Comparison of ENCODE assay signal across 10 cellular contexts in genomic region chr7:128201067-128201689, GRCh38. TPM values are rescaled to one million over a fixed set of nuclear protein-coding genes. Genes with fewer than 3 reads are reported as not detected.
DNase-seq lines count a peak whose midpoint lies in the region; ATAC-seq, FAIRE-seq and TF ChIP-seq lines count a peak whose summit lies in the region.
"Had no signal": no experiment of that assay in that cellular context is flagged by ENCODE, and none has a peak within 500 bp of the region (broad histone marks: within the 10 kb centered on the region; RNA-seq: fewer than 3 reads in every experiment).

No MANE protein-coding gene starts in this region.

- H3K27me3 ChIP-seq in K562 (ENCODE audit: control insufficient read depth in 2 of 2, insufficient read depth in 2 of 2, low read length in 2 of 2) (peaks cover 8 to 49% of the 10 kb centered on the region in 2 experiments; a peak in 4 of 5 replicates), testis (no peaks in the 10 kb centered on the region), SJCRH30 (peaks cover 7% of the 10 kb centered on the region)

- in situ Hi-C loops in K562 (cut with MboI), result no loop called here

- H3K9me3 ChIP-seq in K562 (replicated peaks; ENCODE audit: control insufficient read depth, insufficient read depth, low read depth, low read length) (peaks cover 1% of the 10 kb centered on the region), testis (no peaks in the 10 kb centered on the region), SJCRH30 (replicated peaks) (no peaks in the 10 kb centered on the region)

- H3K9ac ChIP-seq in K562 (ENCODE audit: insufficient read depth in 1 of 2, low read depth in 2 of 2, low read length in 2 of 2), result peak overlapping the region in 1 of 2 experiments; percentile 18; a peak in 1 of 4 replicates

- no peaks in the 10 kb centered on the region for H4K20me1 ChIP-seq in K562 (replicated peaks; ENCODE audit: control insufficient read depth, insufficient read depth, low read length)

- CTCF ChIA-PET in K562 (lab: Yijun Ruan, JAX; ENCODE audit: low intra/inter-chr PET ratio) (no interaction called here), MCF 10A (lab: Yijun Ruan, JAX) (interaction anchor here (3.8 to 4.1 kb wide), 2 partner anchors 8 to 65 kb away, joined by 22 to 42 read pairs; no protein-coding TSS in a partner anchor)

- intact Hi-C loops in K562 (cut with micrococcal nuclease) (loop anchor here (10.0 kb wide), 3 partner anchors 246 to 1396 kb away; no protein-coding TSS in a partner anchor), testis (cut with DNase I; ENCODE audit: low total_unique reads) (no loop called here), MCF 10A (cut with micrococcal nuclease) (no loop called here)

- TF ChIP-seq RAD21 in K562 (CRISPR knock-in tag; conservative IDR thresholded peaks at IDR 0.05 in 1 of 2, IDR thresholded peaks at IDR 0.05 in 1 of 2), result no peak

- H3K27ac ChIP-seq in K562 (ENCODE audit: extremely low read depth, low read depth, low read length) (no peak overlapping the region), testis (no peak overlapping the region), SJCRH30 (no peak overlapping the region)
- H3K27ac ChIP-seq: C4-2B had no signal

- no peaks in the 10 kb centered on the region for H3K4me1 Mint-ChIP-seq in MCF 10A (ENCODE audit: insufficient read depth, unreplicated experiment)

- ATAC-seq in K562, result peak; percentile 48
- no peak for ATAC-seq in HG02840 (IDR thresholded peaks at IDR 0.05; ENCODE audit: low FRiP score, unreplicated experiment)

- no peak overlapping the region for H2AFZ ChIP-seq in K562 (ENCODE audit: low read depth, low read length)

- TF ChIP-seq EP300 in K562 (IDR thresholded peaks at IDR 0.05; ENCODE audit: low read length), result no peak

- DNase-seq in activated effector memory CD4-positive, alpha-beta T cell treated with anti-CD3 and anti-CD28 coated beads, Interleukin-2, amount 50 U/mL, for 16 hours, result peak; percentile 61
- DNase-seq in activated effector memory CD4-positive, alpha-beta T cell treated with Interleukin-2 at 50 U/mL for 16 hours, result no peak
- DNase-seq in K562 (ENCODE audit: extremely low read depth in 1 of 4, low spot score in 3 of 4) (peak in 3 of 4 experiments; percentile 53 to 82 (median 79)), mesenteric fat pad (ENCODE audit: low spot score) (peak; percentile 83), testis (peak; percentile 85), MCF 10A (ENCODE audit: unreplicated experiment) (no peak), SJCRH30 (no peak)
- DNase-seq: stimulated activated CD4-positive, alpha-beta T cell treated with anti-CD3 and anti-CD28 coated beads, Interleukin-1b, Interleukin-23, amount 100 ng/mL, for 48 hours had no signal

- H3K9me3 Mint-ChIP-seq in MCF 10A (ENCODE audit: unreplicated experiment), result no peaks in the 10 kb centered on the region

- 27% methylated on average over 37 of the region's 37 CpGs for WGBS in K562 (ENCODE audit: insufficient coverage, low coverage, missing lambda C conversion rate)
- 4 to 11% methylated on average over 11 to 37 of the region's 37 CpGs for WGBS in testis, 2 donors

- BruUV-seq in K562 (replicated peaks; lab: Mats Ljungman, UMichigan), result no TSS peak
- no TSS peak for BruUV-seq in MCF 10A (replicated peaks; lab: Mats Ljungman, UMichigan)

- H3K27ac Mint-ChIP-seq in MCF 10A (ENCODE audit: low read depth, unreplicated experiment), result no peak overlapping the region

- H3K4me3 Mint-ChIP-seq in MCF 10A (ENCODE audit: unreplicated experiment), result no peak overlapping the region

- H3K36me3 ChIP-seq in K562 (ENCODE audit: control insufficient read depth, insufficient read depth, low read length) (no peaks in the 10 kb centered on the region), testis (ENCODE audit: low read depth, missing control alignments) (no peaks in the 10 kb centered on the region), SJCRH30 (no peaks in the 10 kb centered on the region)

- FAIRE-seq in K562 (lab: Jason Lieb, UNC), result no peak

- H3K4me3 ChIP-seq in K562, result no peak overlapping the region
- H3K4me3 ChIP-seq in testis, result peak overlapping the region; percentile 37 to 57
- no peak overlapping the region for H3K4me3 ChIP-seq in SJCRH30

- peaks cover 6% of the 10 kb centered on the region for H3K36me3 Mint-ChIP-seq in MCF 10A (ENCODE audit: insufficient read depth, unreplicated experiment)

- H3K4me2 ChIP-seq in K562 (ENCODE audit: insufficient read depth, low read length), result peak overlapping the region; percentile 29

- TF ChIP-seq CTCF in K562 (IDR thresholded peaks at IDR 0.05 in 2 of 3, conservative IDR thresholded peaks at IDR 0.05 in 1 of 3; ENCODE audit: insufficient read depth in 2 of 3, low read depth in 1 of 3, low read length in 3 of 3) (no peak), testis (IDR thresholded peaks at IDR 0.05) (no peak), MCF 10A (IDR thresholded peaks at IDR 0.05; ENCODE audit: unreplicated experiment) (no peak)

- no peaks in the 10 kb centered on the region for H3K9me1 ChIP-seq in K562 (ENCODE audit: control insufficient read depth, insufficient read depth, low read length)

- no peaks in the 10 kb centered on the region for H3K79me2 ChIP-seq in K562 (ENCODE audit: control insufficient read depth, insufficient read depth, low read length)

- no peak for TF ChIP-seq POLR2A in K562 (conservative IDR thresholded peaks at IDR 0.05)
- TF ChIP-seq POLR2A in testis (IDR thresholded peaks at IDR 0.05), result no peak

- H3K4me1 ChIP-seq in K562 (replicated peaks in 1 of 2; ENCODE audit: control insufficient read depth in 2 of 2, insufficient read depth in 2 of 2, low read length in 2 of 2) (peaks cover 9 to 31% of the 10 kb centered on the region in 2 experiments; a peak in 4 of 5 replicates), testis (peaks cover 21% of the 10 kb centered on the region), SJCRH30 (no peaks in the 10 kb centered on the region)

- POLR2A ChIA-PET in K562 (lab: Yijun Ruan, JAX) (interaction anchor here (0.7 kb wide), 1 partner anchor 32 kb away, joined by 4 read pairs; no protein-coding TSS in a partner anchor), MCF 10A (lab: Yijun Ruan, JAX) (no interaction called here)

- peaks cover 25% of the 10 kb centered on the region for H3K27me3 Mint-ChIP-seq in MCF 10A (ENCODE audit: insufficient read depth, unreplicated experiment)

TF ChIP-seq in K562, 482 proteins besides CTCF, POLR2A, EP300 and RAD21:
- TF ChIP-seq TEAD2 (tag; IDR thresholded peaks at IDR 0.05), result no peak
- TF ChIP-seq KLF13 (tag; IDR thresholded peaks at IDR 0.05; ENCODE audit: borderline replicate concordance, low read depth), result peak; percentile 23; the same call in 1 of the 2 replicates
TF ChIP-seq in K562: peak in this region for 1.

RNA-seq across cellular contexts. Expression of gene LEP, which starts 39.9 kb away (rescaled TPM):
- total RNA-seq in K562 (2011; cell fraction: chromatin; rRNA removed; ENCODE audit: low replicate concordance), result not detected in 2 replicates
- total RNA-seq in K562 (2011; cell fraction: nucleolus; rRNA removed), result not detected in 2 replicates
- total RNA-seq in K562 (2011; cell fraction: nucleoplasm; rRNA removed), result not detected in 2 replicates
- total RNA-seq in K562 (2014; rRNA removed), result not detected in 2 replicates
- total RNA-seq in K562 (2014; rRNA removed; fragmentation: Illumina TruSeq; extraction: Trizol), result not detected in 2 replicates
- total RNA-seq in K562 (2015; rRNA removed; fragmentation: Illumina TruSeq; extraction: Trizol), result not detected in 2 replicates
- not detected in 2 replicates for total RNA-seq in K562 (2021)
- polyA plus RNA-seq in K562 (2011; rRNA removed), result not detected in 2 replicates
- polyA plus RNA-seq in K562 (2011; cell fraction: cytosol; rRNA removed), result not detected in 2 replicates
- not detected in 2 replicates for polyA plus RNA-seq in K562 (2011; cell fraction: nucleus; rRNA removed)
- polyA plus RNA-seq in K562 (2012), result 0.04 and 0.06 TPM in 2 replicates
- not detected in 2 replicates for polyA plus RNA-seq in K562 (2014; fragmentation: Illumina TruSeq; extraction: Trizol)
- polyA plus RNA-seq in K562 (2014; fragmentation: Nextera tagmentation; extraction: Ambion mirVana), result not detected
- not detected in 2 replicates for polyA plus RNA-seq in K562 (2014; rRNA removed)
- not detected in 2 replicates for polyA minus RNA-seq in K562 (2011; rRNA and poly(A)+ RNA removed)
- polyA minus RNA-seq in K562 (2011; cell fraction: cytosol; rRNA and poly(A)+ RNA removed), result not detected in 2 replicates
- polyA minus RNA-seq in K562 (2011; cell fraction: nucleus; rRNA and poly(A)+ RNA removed), result not detected in 2 replicates
- 784 TPM for total RNA-seq in mesenteric fat pad
- under 1 TPM; 0.31 to 0.55 TPM for total RNA-seq in testis
- polyA plus RNA-seq in testis (ENCODE audit: insufficient read depth, low read depth, low replicate concordance), result 0.46 TPM
- total RNA-seq in MCF 10A (2022), result not detected in 2 replicates
- not detected in 2 replicates for total RNA-seq in SJCRH30 (2014; rRNA removed; shearing (Covaris generic))

Comparison
In these comparisons a context has a peak if more than half of its experiments do, and no peak if none do; other contexts are left out.
1. DNase-seq: peak in activated effector memory CD4-positive, alpha-beta T cell treated with anti-CD3 and anti-CD28 coated beads, Interleukin-2, amount 50 U/mL, for 16 hours (single experiment), K562 (3 of 4), mesenteric fat pad (single experiment) and testis (single experiment); none in activated effector memory CD4-positive, alpha-beta T cell treated with Interleukin-2 at 50 U/mL for 16 hours (single experiment), MCF 10A (single experiment) and SJCRH30 (0 of 2).
2. H3K4me3 ChIP-seq: peak in testis (2 of 2); none in K562 (single experiment) and SJCRH30 (single experiment).
3. RNA of gene LEP, which starts 39.9 kb away (total RNA-seq): 784 TPM in mesenteric fat pad (single experiment); 0.31 to 0.55 TPM in testis, not detected in K562, not detected in MCF 10A and not detected in SJCRH30; every median in the first group is over 100 times any median in the second.